ENCODE assay signal across 8 cellular contexts in genomic region chr14:68794130-68794855, GRCh38. TPM values are rescaled to one million over a fixed set of nuclear protein-coding genes. Genes with fewer than 3 reads are reported as not detected.
DNase-seq lines count a peak whose midpoint lies in the region; ATAC-seq and TF ChIP-seq lines count a peak whose summit lies in the region.

No MANE protein-coding gene starts in this region.

- peak overlapping the region; percentile 99 for H3K27ac ChIP-seq in CD8-positive, alpha-beta T cell (ENCODE audit: low read depth, low read length)
- peak overlapping the region; percentile 98 for H3K27ac ChIP-seq in layer of hippocampus (ENCODE audit: low read depth, low read length)

- TF ChIP-seq CTCF in CD8-positive, alpha-beta T cell (IDR thresholded peaks at IDR 0.05): no peak

- H3K27me3 ChIP-seq in CD8-positive, alpha-beta T cell (ENCODE audit: insufficient read depth, low read length): no peaks in the 10 kb centered on the region
- peaks cover 3% of the 10 kb centered on the region for H3K27me3 ChIP-seq in layer of hippocampus (ENCODE audit: control insufficient read depth, insufficient read depth, low read length)

- H3K36me3 Mint-ChIP-seq in CD8-positive, alpha-beta T cell: peaks cover 49% of the 10 kb centered on the region

- H3K27ac Mint-ChIP-seq in CD8-positive, alpha-beta T cell: peak overlapping the region; percentile 100

- intact Hi-C loops in CD8-positive, alpha-beta T cell (cut with DNase I, micrococcal nuclease): loop anchor here (1.0 to 10.0 kb wide), 5 partner anchors 109 to 981 kb away; partner anchors contain the start of genes DCAF5 (in 2 of the 2), RAD51B (in 1 of the 2) and ZFYVE26 (in 1 of the 2)

- H3K36me3 ChIP-seq in CD8-positive, alpha-beta T cell (ENCODE audit: insufficient read depth, low read length): peaks cover 16% of the 10 kb centered on the region

- peak overlapping the region; percentile 92 for H3K4me3 Mint-ChIP-seq in CD8-positive, alpha-beta T cell

- H3K4me1 ChIP-seq in CD8-positive, alpha-beta T cell (ENCODE audit: insufficient read depth, low read length): peaks cover 22% of the 10 kb centered on the region

- POLR2A ChIA-PET in CD8-positive, alpha-beta T cell (lab: Charles Lee): interaction anchor here (0.6 to 14.8 kb wide), 7 partner anchors 9 to 287 kb away, joined by 3 to 641 read pairs (median 6); no protein-coding TSS in a partner anchor

- H3K9me3 Mint-ChIP-seq in CD8-positive, alpha-beta T cell: no peaks in the 10 kb centered on the region

- peak; percentile 23 for ATAC-seq in CD8-positive, alpha-beta T cell
- no peak for ATAC-seq in GM21515 (IDR thresholded peaks at IDR 0.05; ENCODE audit: unreplicated experiment)

- H3K9me3 ChIP-seq in CD8-positive, alpha-beta T cell (ENCODE audit: low read length): no peaks in the 10 kb centered on the region

- H3K4me1 Mint-ChIP-seq in CD8-positive, alpha-beta T cell (ENCODE audit: low read depth): peaks cover 38% of the 10 kb centered on the region

- CTCF ChIA-PET in CD8-positive, alpha-beta T cell (lab: Charles Lee): interaction anchor here (0.7 to 4.8 kb wide), 3 partner anchors 13 to 545 kb away, joined by 3 to 49 read pairs (median 5); no protein-coding TSS in a partner anchor

- peak; percentile 67 to 88 (median 80) for DNase-seq in CD8-positive, alpha-beta T cell
- peak in 53 of 76 experiments; percentile 13 to 77 (median 50) for DNase-seq in HUDEP-2 (lab: John Stamatoyannopoulos, UW; ENCODE audit: unreplicated experiment in 76 of 76)
- DNase-seq in activated CD4-positive, CD25-positive, alpha-beta regulatory T cell treated with anti-CD3 and anti-CD28 coated beads, Interleukin-2, amount 50 U/mL, for 16 hours (ENCODE audit: low read depth, low spot score): peak; percentile 68
- DNase-seq in central memory CD4-positive, alpha-beta T cell: peak; percentile 81
- peak; percentile 83 for DNase-seq in stimulated activated CD4-positive, alpha-beta T cell treated with anti-CD3 and anti-CD28 coated beads, Interleukin-2, amount 100 ng/mL, for 4 hours (ENCODE audit: low read depth)
- DNase-seq in HuH-7 (ENCODE audit: low spot score): no peak

- H3K4me3 ChIP-seq in CD8-positive, alpha-beta T cell (ENCODE audit: low read depth, low read length): peak overlapping the region; percentile 94

- no peaks in the 10 kb centered on the region for H3K27me3 Mint-ChIP-seq in CD8-positive, alpha-beta T cell (ENCODE audit: low read depth)

RNA-seq across cellular contexts. Expression of gene ZFP36L1, which starts 1.4 kb away (rescaled TPM):
- total RNA-seq in CD8-positive, alpha-beta T cell: 100 to 1,000 TPM; 241 to 248 TPM
